In genomic region chrX:66015152-66015827, GRCh38 we compare ENCODE assay signal across 8 cellular contexts. TPM values are rescaled to one million over a fixed set of nuclear protein-coding genes. Genes with fewer than 3 reads are reported as not detected.
DNase-seq lines count a peak whose midpoint lies in the region; ATAC-seq, FAIRE-seq and TF ChIP-seq lines count a peak whose summit lies in the region.

No MANE protein-coding gene starts in this region.

- peak; percentile 16 for DNase-seq in activated B cell treated with CpG ODN at 0.5 μM for 24 hours
- DNase-seq in pancreas, result peak in 1 of 6 donors; percentile 27
- no peak for DNase-seq in SHP77 (lab: John Stamatoyannopoulos, UW)
- DNase-seq in RCC 7860 (ENCODE audit: low spot score), result no peak
- no peak for DNase-seq in activated CD4-positive, alpha-beta T cell treated with anti-CD3 and anti-CD28 coated beads for 4 hours
- no peak for DNase-seq in uterus

- H3K4me1 Mint-ChIP-seq in activated B cell treated with CpG ODN at 0.5 μM for 24 hours, result peaks cover 95% of the 10 kb centered on the region

- H3K4me1 ChIP-seq in pancreas, result no peaks in the 10 kb centered on the region
- no peaks in the 10 kb centered on the region for H3K4me1 ChIP-seq in uterus

- CTCF ChIA-PET in activated B cell treated with CpG ODN at 0.5 μM for 24 hours (lab: Charles Lee), result no interaction called here

- H3K27me3 ChIP-seq in pancreas (no peaks in the 10 kb centered on the region), uterus (no peaks in the 10 kb centered on the region)

- H3K36me3 ChIP-seq in pancreas (no peaks in the 10 kb centered on the region), uterus (no peaks in the 10 kb centered on the region)

- peak overlapping the region in 1 of 4 donors; percentile 23 for H3K4me3 ChIP-seq in pancreas
- no peak overlapping the region for H3K4me3 ChIP-seq in uterus

- ATAC-seq in GM18870 (IDR thresholded peaks at IDR 0.05; ENCODE audit: unreplicated experiment) (peak; percentile 35), HG03095 (IDR thresholded peaks at IDR 0.05; ENCODE audit: unreplicated experiment) (peak; percentile 39), activated B cell treated with CpG ODN at 0.5 μM for 24 hours (ENCODE audit: low read depth) (peak; percentile 43), pancreas (peak in 3 of 4 donors; percentile 17 to 54 (median 53))

- 43 to 52% methylated on average over 2 of the region's 2 CpGs for WGBS in pancreas, 2 donors

- FAIRE-seq in pancreas (lab: Jason Lieb, UNC) (no peak), RCC 7860 (lab: Jason Lieb, UNC) (no peak)

- peak overlapping the region; percentile 93 for H3K27ac Mint-ChIP-seq in activated B cell treated with CpG ODN at 0.5 μM for 24 hours

- intact Hi-C loops in activated B cell treated with CpG ODN at 0.5 μM for 24 hours (cut with micrococcal nuclease), result loop anchor here (5.0 to 10.0 kb wide), 3 partner anchors 318 to 420 kb away; partner anchors contain the start of gene MSN
- intact Hi-C loops in pancreas (cut with DNase I), result no loop called here
- intact Hi-C loops in uterus (cut with DNase I; ENCODE audit: low total_unique reads), result no loop called here

- no peaks in the 10 kb centered on the region for H3K9me3 ChIP-seq in pancreas
- no peaks in the 10 kb centered on the region for H3K9me3 ChIP-seq in uterus

- H3K27ac ChIP-seq in pancreas (peak overlapping the region in 1 of 4 donors; percentile 12), uterus (no peak overlapping the region)

- no peak for TF ChIP-seq CTCF in activated B cell treated with CpG ODN at 0.5 μM for 24 hours (IDR thresholded peaks at IDR 0.05)
- TF ChIP-seq CTCF in pancreas (IDR thresholded peaks at IDR 0.05), result no peak
- TF ChIP-seq CTCF in uterus (IDR thresholded peaks at IDR 0.05), result no peak

- H3K27me3 Mint-ChIP-seq in activated B cell treated with CpG ODN at 0.5 μM for 24 hours, result no peaks in the 10 kb centered on the region

- peaks cover 12% of the 10 kb centered on the region for H3K36me3 Mint-ChIP-seq in activated B cell treated with CpG ODN at 0.5 μM for 24 hours (ENCODE audit: low read depth)

- POLR2A ChIA-PET in activated B cell treated with CpG ODN at 0.5 μM for 24 hours (lab: Charles Lee), result interaction anchor here (0.6 to 4.7 kb wide), 6 partner anchors 9 to 419 kb away, joined by 3 to 53 read pairs (median 4); no protein-coding TSS in a partner anchor

- TF ChIP-seq POLR2A in uterus (IDR thresholded peaks at IDR 0.05), result no peak

- H3K4me3 Mint-ChIP-seq in activated B cell treated with CpG ODN at 0.5 μM for 24 hours, result peak overlapping the region; percentile 73

- H3K9me3 Mint-ChIP-seq in activated B cell treated with CpG ODN at 0.5 μM for 24 hours, result no peaks in the 10 kb centered on the region

RNA-seq across cellular contexts. Expression of gene VSIG4, which starts 24.6 kb away (rescaled TPM):
- not detected in 2 replicates for total RNA-seq in activated B cell treated with CpG ODN at 0.5 μM for 24 hours
- total RNA-seq in pancreas, result 10 to 100 TPM in 3 of 6 donors, 1 to 10 TPM in 3; 1.4 to 42.6 (median 8.5) TPM
- polyA plus RNA-seq in pancreas, result 1 to 10 TPM; 4.2 to 5.1 TPM
- total RNA-seq in uterus, result 100 to 1,000 TPM in 1 of 4 donors, 10 to 100 TPM in 3; 13.4 to 120 (median 16.7) TPM
